Comparison of ENCODE assay signal across 1 cellular context in genomic region chr4:106270708-106271107, GRCh38.
TF ChIP-seq lines count a peak whose summit lies in the region.

No MANE protein-coding gene starts in this region.

TF ChIP-seq in SK-N-SH, 30 proteins besides CTCF, POLR2A, EP300 and RAD21 (continued from another document):
- TF ChIP-seq, protein P1, sequence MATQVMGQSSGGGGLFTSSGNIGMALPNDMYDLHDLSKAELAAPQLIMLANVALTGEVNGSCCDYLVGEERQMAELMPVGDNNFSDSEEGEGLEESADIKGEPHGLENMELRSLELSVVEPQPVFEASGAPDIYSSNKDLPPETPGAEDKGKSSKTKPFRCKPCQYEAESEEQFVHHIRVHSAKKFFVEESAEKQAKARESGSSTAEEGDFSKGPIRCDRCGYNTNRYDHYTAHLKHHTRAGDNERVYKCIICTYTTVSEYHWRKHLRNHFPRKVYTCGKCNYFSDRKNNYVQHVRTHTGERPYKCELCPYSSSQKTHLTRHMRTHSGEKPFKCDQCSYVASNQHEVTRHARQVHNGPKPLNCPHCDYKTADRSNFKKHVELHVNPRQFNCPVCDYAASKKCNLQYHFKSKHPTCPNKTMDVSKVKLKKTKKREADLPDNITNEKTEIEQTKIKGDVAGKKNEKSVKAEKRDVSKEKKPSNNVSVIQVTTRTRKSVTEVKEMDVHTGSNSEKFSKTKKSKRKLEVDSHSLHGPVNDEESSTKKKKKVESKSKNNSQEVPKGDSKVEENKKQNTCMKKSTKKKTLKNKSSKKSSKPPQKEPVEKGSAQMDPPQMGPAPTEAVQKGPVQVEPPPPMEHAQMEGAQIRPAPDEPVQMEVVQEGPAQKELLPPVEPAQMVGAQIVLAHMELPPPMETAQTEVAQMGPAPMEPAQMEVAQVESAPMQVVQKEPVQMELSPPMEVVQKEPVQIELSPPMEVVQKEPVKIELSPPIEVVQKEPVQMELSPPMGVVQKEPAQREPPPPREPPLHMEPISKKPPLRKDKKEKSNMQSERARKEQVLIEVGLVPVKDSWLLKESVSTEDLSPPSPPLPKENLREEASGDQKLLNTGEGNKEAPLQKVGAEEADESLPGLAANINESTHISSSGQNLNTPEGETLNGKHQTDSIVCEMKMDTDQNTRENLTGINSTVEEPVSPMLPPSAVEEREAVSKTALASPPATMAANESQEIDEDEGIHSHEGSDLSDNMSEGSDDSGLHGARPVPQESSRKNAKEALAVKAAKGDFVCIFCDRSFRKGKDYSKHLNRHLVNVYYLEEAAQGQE (IDR thresholded peaks at IDR 0.05; ENCODE audit: low read depth, low read length): no peak
- TF ChIP-seq MXI1 (IDR thresholded peaks at IDR 0.05; ENCODE audit: low read depth, low read length) (no peak), SMC3 (IDR thresholded peaks at IDR 0.05; ENCODE audit: low read depth, low read length) (no peak), FOXM1 (IDR thresholded peaks at IDR 0.05; ENCODE audit: low read depth) (no peak), NFIC (IDR thresholded peaks at IDR 0.05; ENCODE audit: borderline replicate concordance) (no peak), TCF12 (IDR thresholded peaks at IDR 0.05) (no peak)
